1 cellular context compared by ENCODE assay signal in the genomic region with DNA sequence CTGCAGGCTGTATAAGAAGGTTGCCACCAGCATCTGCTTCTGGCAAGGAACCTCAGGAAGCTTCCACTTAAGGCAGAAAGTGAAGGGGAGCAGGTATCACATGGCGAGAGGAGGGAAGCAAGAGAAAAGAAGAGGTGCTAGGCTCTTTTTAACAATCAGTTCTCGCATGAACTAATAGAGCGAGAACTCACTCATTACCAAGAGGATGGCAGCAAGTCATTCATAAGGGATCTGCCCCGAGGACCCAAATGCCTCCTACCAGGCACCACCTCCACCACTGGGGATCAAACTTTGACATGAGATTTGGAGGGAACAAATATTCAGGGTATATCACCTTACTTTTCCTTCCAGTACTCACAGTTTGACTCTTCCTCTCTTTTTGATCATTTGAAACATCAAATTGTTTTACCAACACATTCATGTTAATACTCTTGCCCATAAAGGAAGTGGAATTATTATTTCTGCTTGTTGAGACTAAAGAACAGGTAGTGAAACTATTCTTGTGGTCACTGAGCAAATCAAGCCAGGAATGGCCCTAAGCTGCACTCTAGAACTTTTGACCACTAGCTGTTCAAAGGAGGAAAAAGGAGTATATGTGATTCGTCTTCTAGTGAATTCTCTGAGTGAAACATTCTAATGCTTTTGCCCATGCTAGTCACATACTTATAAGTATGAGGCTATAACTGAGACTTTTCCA.
TF ChIP-seq lines count a peak whose summit lies in the region.

No MANE protein-coding gene starts in this region.

TF ChIP-seq in GM12878, 131 proteins besides CTCF, POLR2A, EP300 and RAD21 (continued from another document and continues in another):
- TF ChIP-seq, protein P1, sequence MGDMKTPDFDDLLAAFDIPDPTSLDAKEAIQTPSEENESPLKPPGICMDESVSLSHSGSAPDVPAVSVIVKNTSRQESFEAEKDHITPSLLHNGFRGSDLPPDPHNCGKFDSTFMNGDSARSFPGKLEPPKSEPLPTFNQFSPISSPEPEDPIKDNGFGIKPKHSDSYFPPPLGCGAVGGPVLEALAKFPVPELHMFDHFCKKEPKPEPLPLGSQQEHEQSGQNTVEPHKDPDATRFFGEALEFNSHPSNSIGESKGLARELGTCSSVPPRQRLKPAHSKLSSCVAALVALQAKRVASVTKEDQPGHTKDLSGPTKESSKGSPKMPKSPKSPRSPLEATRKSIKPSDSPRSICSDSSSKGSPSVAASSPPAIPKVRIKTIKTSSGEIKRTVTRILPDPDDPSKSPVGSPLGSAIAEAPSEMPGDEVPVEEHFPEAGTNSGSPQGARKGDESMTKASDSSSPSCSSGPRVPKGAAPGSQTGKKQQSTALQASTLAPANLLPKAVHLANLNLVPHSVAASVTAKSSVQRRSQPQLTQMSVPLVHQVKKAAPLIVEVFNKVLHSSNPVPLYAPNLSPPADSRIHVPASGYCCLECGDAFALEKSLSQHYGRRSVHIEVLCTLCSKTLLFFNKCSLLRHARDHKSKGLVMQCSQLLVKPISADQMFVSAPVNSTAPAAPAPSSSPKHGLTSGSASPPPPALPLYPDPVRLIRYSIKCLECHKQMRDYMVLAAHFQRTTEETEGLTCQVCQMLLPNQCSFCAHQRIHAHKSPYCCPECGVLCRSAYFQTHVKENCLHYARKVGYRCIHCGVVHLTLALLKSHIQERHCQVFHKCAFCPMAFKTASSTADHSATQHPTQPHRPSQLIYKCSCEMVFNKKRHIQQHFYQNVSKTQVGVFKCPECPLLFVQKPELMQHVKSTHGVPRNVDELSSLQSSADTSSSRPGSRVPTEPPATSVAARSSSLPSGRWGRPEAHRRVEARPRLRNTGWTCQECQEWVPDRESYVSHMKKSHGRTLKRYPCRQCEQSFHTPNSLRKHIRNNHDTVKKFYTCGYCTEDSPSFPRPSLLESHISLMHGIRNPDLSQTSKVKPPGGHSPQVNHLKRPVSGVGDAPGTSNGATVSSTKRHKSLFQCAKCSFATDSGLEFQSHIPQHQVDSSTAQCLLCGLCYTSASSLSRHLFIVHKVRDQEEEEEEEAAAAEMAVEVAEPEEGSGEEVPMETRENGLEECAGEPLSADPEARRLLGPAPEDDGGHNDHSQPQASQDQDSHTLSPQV (IDR thresholded peaks at IDR 0.05) = no peak
- TF ChIP-seq MEF2A (IDR thresholded peaks at IDR 0.05; ENCODE audit: insufficient read depth, low read depth, low read length) (no peak), TCF3 (IDR thresholded peaks at IDR 0.05; ENCODE audit: borderline replicate concordance, insufficient read depth, low read depth, low read length) (no peak), NR2C1 (IDR thresholded peaks at IDR 0.05) (no peak), SREBF2 (IDR thresholded peaks at IDR 0.05; ENCODE audit: low read length) (no peak), SUPT20H (IDR thresholded peaks at IDR 0.05; ENCODE audit: borderline replicate concordance, control insufficient read depth, low read depth, low read length) (no peak), FOXK2 (IDR thresholded peaks at IDR 0.05) (no peak), ZNF207 (IDR thresholded peaks at IDR 0.05; ENCODE audit: borderline replicate concordance) (no peak), PML (IDR thresholded peaks at IDR 0.05; ENCODE audit: low read length) (no peak), SMC3 (IDR thresholded peaks at IDR 0.05; ENCODE audit: borderline replicate concordance, low read length) (no peak), RBBP5 (conservative IDR thresholded peaks at IDR 0.05) (no peak), MYB (IDR thresholded peaks at IDR 0.05; ENCODE audit: borderline replicate concordance, low read depth, low read length) (no peak), IKZF2 (IDR thresholded peaks at IDR 0.05) (0 out of 4 replicates have a peak, but pooled peaks have one; percentile 15 to 27), CBX3 (IDR thresholded peaks at IDR 0.05; ENCODE audit: borderline replicate concordance, low read depth) (no peak), TCF12 (IDR thresholded peaks at IDR 0.05; ENCODE audit: low read depth, low read length) (no peak), CHD2 (IDR thresholded peaks at IDR 0.05; ENCODE audit: borderline replicate concordance, low read depth, low read length) (no peak), ATF7 (IDR thresholded peaks at IDR 0.05; ENCODE audit: low read depth) (no peak), KDM1A (IDR thresholded peaks at IDR 0.05; ENCODE audit: borderline replicate concordance) (no peak), STAT1 (conservative IDR thresholded peaks at IDR 0.05) (no peak), TAF1 (IDR thresholded peaks at IDR 0.05; ENCODE audit: borderline replicate concordance, low read depth, low read length) (no peak), CHD1 (IDR thresholded peaks at IDR 0.05; ENCODE audit: low read depth, low read length) (no peak), SMARCA5 (IDR thresholded peaks at IDR 0.05) (no peak), POLR2AphosphoS2 (IDR thresholded peaks at IDR 0.05; ENCODE audit: low read depth, low read length) (no peak), KLF5 (IDR thresholded peaks at IDR 0.05; ENCODE audit: partially characterized antibody) (no peak), TARDBP (IDR thresholded peaks at IDR 0.05; ENCODE audit: borderline replicate concordance) (no peak), ZSCAN29 (IDR thresholded peaks at IDR 0.05) (no peak), CHD4 (IDR thresholded peaks at IDR 0.05) (no peak), NBN (IDR thresholded peaks at IDR 0.05) (no peak), SUZ12 (IDR thresholded peaks at IDR 0.05; ENCODE audit: unreplicated experiment) (no peak), TBL1XR1 (IDR thresholded peaks at IDR 0.05; ENCODE audit: low read depth, low read length) (no peak)
- TF ChIP-seq, protein P2, sequence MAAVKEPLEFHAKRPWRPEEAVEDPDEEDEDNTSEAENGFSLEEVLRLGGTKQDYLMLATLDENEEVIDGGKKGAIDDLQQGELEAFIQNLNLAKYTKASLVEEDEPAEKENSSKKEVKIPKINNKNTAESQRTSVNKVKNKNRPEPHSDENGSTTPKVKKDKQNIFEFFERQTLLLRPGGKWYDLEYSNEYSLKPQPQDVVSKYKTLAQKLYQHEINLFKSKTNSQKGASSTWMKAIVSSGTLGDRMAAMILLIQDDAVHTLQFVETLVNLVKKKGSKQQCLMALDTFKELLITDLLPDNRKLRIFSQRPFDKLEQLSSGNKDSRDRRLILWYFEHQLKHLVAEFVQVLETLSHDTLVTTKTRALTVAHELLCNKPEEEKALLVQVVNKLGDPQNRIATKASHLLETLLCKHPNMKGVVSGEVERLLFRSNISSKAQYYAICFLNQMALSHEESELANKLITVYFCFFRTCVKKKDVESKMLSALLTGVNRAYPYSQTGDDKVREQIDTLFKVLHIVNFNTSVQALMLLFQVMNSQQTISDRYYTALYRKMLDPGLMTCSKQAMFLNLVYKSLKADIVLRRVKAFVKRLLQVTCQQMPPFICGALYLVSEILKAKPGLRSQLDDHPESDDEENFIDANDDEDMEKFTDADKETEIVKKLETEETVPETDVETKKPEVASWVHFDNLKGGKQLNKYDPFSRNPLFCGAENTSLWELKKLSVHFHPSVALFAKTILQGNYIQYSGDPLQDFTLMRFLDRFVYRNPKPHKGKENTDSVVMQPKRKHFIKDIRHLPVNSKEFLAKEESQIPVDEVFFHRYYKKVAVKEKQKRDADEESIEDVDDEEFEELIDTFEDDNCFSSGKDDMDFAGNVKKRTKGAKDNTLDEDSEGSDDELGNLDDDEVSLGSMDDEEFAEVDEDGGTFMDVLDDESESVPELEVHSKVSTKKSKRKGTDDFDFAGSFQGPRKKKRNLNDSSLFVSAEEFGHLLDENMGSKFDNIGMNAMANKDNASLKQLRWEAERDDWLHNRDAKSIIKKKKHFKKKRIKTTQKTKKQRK (IDR thresholded peaks at IDR 0.05; ENCODE audit: low read depth, low read length) = no peak
- TF ChIP-seq, protein P3, sequence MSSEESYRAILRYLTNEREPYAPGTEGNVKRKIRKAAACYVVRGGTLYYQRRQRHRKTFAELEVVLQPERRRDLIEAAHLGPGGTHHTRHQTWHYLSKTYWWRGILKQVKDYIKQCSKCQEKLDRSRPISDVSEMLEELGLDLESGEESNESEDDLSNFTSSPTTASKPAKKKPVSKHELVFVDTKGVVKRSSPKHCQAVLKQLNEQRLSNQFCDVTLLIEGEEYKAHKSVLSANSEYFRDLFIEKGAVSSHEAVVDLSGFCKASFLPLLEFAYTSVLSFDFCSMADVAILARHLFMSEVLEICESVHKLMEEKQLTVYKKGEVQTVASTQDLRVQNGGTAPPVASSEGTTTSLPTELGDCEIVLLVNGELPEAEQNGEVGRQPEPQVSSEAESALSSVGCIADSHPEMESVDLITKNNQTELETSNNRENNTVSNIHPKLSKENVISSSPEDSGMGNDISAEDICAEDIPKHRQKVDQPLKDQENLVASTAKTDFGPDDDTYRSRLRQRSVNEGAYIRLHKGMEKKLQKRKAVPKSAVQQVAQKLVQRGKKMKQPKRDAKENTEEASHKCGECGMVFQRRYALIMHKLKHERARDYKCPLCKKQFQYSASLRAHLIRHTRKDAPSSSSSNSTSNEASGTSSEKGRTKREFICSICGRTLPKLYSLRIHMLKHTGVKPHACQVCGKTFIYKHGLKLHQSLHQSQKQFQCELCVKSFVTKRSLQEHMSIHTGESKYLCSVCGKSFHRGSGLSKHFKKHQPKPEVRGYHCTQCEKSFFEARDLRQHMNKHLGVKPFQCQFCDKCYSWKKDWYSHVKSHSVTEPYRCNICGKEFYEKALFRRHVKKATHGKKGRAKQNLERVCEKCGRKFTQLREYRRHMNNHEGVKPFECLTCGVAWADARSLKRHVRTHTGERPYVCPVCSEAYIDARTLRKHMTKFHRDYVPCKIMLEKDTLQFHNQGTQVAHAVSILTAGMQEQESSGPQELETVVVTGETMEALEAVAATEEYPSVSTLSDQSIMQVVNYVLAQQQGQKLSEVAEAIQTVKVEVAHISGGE (CRISPR knock-in tag; IDR thresholded peaks at IDR 0.05) = no peak
- TF ChIP-seq, protein P4, sequence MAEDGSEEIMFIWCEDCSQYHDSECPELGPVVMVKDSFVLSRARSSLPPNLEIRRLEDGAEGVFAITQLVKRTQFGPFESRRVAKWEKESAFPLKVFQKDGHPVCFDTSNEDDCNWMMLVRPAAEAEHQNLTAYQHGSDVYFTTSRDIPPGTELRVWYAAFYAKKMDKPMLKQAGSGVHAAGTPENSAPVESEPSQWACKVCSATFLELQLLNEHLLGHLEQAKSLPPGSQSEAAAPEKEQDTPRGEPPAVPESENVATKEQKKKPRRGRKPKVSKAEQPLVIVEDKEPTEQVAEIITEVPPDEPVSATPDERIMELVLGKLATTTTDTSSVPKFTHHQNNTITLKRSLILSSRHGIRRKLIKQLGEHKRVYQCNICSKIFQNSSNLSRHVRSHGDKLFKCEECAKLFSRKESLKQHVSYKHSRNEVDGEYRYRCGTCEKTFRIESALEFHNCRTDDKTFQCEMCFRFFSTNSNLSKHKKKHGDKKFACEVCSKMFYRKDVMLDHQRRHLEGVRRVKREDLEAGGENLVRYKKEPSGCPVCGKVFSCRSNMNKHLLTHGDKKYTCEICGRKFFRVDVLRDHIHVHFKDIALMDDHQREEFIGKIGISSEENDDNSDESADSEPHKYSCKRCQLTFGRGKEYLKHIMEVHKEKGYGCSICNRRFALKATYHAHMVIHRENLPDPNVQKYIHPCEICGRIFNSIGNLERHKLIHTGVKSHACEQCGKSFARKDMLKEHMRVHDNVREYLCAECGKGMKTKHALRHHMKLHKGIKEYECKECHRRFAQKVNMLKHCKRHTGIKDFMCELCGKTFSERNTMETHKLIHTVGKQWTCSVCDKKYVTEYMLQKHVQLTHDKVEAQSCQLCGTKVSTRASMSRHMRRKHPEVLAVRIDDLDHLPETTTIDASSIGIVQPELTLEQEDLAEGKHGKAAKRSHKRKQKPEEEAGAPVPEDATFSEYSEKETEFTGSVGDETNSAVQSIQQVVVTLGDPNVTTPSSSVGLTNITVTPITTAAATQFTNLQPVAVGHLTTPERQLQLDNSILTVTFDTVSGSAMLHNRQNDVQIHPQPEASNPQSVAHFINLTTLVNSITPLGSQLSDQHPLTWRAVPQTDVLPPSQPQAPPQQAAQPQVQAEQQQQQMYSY (CRISPR knock-in tag; IDR thresholded peaks at IDR 0.05) = no peak
- TF ChIP-seq, protein P5, sequence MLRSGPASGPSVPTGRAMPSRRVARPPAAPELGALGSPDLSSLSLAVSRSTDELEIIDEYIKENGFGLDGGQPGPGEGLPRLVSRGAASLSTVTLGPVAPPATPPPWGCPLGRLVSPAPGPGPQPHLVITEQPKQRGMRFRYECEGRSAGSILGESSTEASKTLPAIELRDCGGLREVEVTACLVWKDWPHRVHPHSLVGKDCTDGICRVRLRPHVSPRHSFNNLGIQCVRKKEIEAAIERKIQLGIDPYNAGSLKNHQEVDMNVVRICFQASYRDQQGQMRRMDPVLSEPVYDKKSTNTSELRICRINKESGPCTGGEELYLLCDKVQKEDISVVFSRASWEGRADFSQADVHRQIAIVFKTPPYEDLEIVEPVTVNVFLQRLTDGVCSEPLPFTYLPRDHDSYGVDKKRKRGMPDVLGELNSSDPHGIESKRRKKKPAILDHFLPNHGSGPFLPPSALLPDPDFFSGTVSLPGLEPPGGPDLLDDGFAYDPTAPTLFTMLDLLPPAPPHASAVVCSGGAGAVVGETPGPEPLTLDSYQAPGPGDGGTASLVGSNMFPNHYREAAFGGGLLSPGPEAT (IDR thresholded peaks at IDR 0.05; ENCODE audit: low read depth) = no peak
- TF ChIP-seq, protein P6, sequence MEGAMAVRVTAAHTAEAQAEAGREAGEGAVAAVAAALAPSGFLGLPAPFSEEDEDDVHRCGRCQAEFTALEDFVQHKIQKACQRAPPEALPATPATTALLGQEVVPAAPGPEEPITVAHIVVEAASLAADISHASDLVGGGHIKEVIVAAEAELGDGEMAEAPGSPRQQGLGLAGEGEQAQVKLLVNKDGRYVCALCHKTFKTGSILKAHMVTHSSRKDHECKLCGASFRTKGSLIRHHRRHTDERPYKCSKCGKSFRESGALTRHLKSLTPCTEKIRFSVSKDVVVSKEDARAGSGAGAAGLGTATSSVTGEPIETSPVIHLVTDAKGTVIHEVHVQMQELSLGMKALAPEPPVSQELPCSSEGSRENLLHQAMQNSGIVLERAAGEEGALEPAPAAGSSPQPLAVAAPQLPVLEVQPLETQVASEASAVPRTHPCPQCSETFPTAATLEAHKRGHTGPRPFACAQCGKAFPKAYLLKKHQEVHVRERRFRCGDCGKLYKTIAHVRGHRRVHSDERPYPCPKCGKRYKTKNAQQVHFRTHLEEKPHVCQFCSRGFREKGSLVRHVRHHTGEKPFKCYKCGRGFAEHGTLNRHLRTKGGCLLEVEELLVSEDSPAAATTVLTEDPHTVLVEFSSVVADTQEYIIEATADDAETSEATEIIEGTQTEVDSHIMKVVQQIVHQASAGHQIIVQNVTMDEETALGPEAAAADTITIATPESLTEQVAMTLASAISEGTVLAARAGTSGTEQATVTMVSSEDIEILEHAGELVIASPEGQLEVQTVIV (IDR thresholded peaks at IDR 0.05; ENCODE audit: borderline replicate concordance, partially characterized antibody) = no peak
- TF ChIP-seq, protein P7, sequence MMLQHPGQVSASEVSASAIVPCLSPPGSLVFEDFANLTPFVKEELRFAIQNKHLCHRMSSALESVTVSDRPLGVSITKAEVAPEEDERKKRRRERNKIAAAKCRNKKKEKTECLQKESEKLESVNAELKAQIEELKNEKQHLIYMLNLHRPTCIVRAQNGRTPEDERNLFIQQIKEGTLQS (IDR thresholded peaks at IDR 0.05; ENCODE audit: borderline replicate concordance, extremely low read depth, low read depth, low read length) = no peak
